21 cellular contexts compared by ENCODE assay signal in genomic region chr2:112714836-112715631, GRCh38. TPM values are rescaled to one million over a fixed set of nuclear protein-coding genes. Genes with fewer than 3 reads are reported as not detected.
DNase-seq lines count a peak whose midpoint lies in the region; ATAC-seq, FAIRE-seq and TF ChIP-seq lines count a peak whose summit lies in the region.
"Had no signal": no experiment of that assay in that cellular context is flagged by ENCODE, and none has a peak within 500 bp of the region (broad histone marks: within the 10 kb centered on the region; RNA-seq: fewer than 3 reads in every experiment).

No MANE protein-coding gene starts in this region.

- no TSS peak for BruUV-seq in K562 (replicated peaks; lab: Mats Ljungman, UMichigan)

- H3K4me1 ChIP-seq in K562 (replicated peaks in 1 of 2; ENCODE audit: control insufficient read depth in 2 of 2, insufficient read depth in 2 of 2, low read length in 2 of 2) = peaks cover 22 to 25% of the 10 kb centered on the region in 2 experiments
- H3K4me1 ChIP-seq: ascending aorta had no signal

- H3K9ac ChIP-seq in K562 (ENCODE audit: insufficient read depth in 1 of 2, low read depth in 2 of 2, low read length in 2 of 2) = no peak overlapping the region; a peak in 1 of 4 replicates

- no peak for TF ChIP-seq RAD21 in K562 (CRISPR knock-in tag; conservative IDR thresholded peaks at IDR 0.05 in 1 of 2, IDR thresholded peaks at IDR 0.05 in 1 of 2)

- CTCF ChIA-PET in K562 (lab: Yijun Ruan, JAX; ENCODE audit: low intra/inter-chr PET ratio) = no interaction called here

- peaks cover 4 to 11% of the 10 kb centered on the region in 2 donors for H3K4me1 Mint-ChIP-seq in immature natural killer cell
- H3K4me1 Mint-ChIP-seq in activated naive CD8-positive, alpha-beta T cell treated with anti-CD3 and anti-CD28 coated beads for 36 hours = peaks cover 6% of the 10 kb centered on the region

- WGBS in K562 (ENCODE audit: insufficient coverage, low coverage, missing lambda C conversion rate) = 62% methylated on average over 7 of the region's 7 CpGs

- H3K4me3 ChIP-seq in K562 = no peak overlapping the region
- H3K4me3 ChIP-seq: ascending aorta, smooth muscle cell had no signal

- no peaks in the 10 kb centered on the region for H3K36me3 ChIP-seq in K562 (ENCODE audit: control insufficient read depth, insufficient read depth, low read length)
- H3K36me3 ChIP-seq: ascending aorta, WERI-Rb-1 had no signal

- H3K27me3 ChIP-seq in K562 (ENCODE audit: control insufficient read depth in 2 of 2, insufficient read depth in 2 of 2, low read length in 2 of 2) = no peaks in the 10 kb centered on the region
- H3K27me3 ChIP-seq: ascending aorta had no signal

- in situ Hi-C loops in K562 (cut with MboI) = no loop called here

- H3K36me3 Mint-ChIP-seq in immature natural killer cell = no peaks in the 10 kb centered on the region
- no peaks in the 10 kb centered on the region for H3K36me3 Mint-ChIP-seq in activated naive CD8-positive, alpha-beta T cell treated with anti-CD3 and anti-CD28 coated beads for 36 hours

- TF ChIP-seq POLR2A in K562 (conservative IDR thresholded peaks at IDR 0.05) = no peak

- peaks cover 0 to 2% (median 0%) of the 10 kb centered on the region in 6 donors for H3K9me3 Mint-ChIP-seq in immature natural killer cell
- no peaks in the 10 kb centered on the region for H3K9me3 Mint-ChIP-seq in activated naive CD8-positive, alpha-beta T cell treated with anti-CD3 and anti-CD28 coated beads for 36 hours

- POLR2A ChIA-PET in K562 (lab: Yijun Ruan, JAX) = no interaction called here

- H3K4me2 ChIP-seq in K562 (ENCODE audit: insufficient read depth, low read length) = no peak overlapping the region
- H3K4me2 ChIP-seq: smooth muscle cell had no signal

- intact Hi-C loops in K562 (cut with micrococcal nuclease) = no loop called here
- intact Hi-C loops in posterior vena cava (cut with DNase I) = no loop called here

- ATAC-seq in K562 = no peak

- no peak for TF ChIP-seq CTCF in K562 (IDR thresholded peaks at IDR 0.05 in 2 of 3, conservative IDR thresholded peaks at IDR 0.05 in 1 of 3; ENCODE audit: insufficient read depth in 2 of 3, low read depth in 1 of 3, low read length in 3 of 3)

- FAIRE-seq in K562 (lab: Jason Lieb, UNC) = no peak

- H3K4me3 Mint-ChIP-seq in immature natural killer cell = no peak overlapping the region
- H3K4me3 Mint-ChIP-seq in activated naive CD8-positive, alpha-beta T cell treated with anti-CD3 and anti-CD28 coated beads for 36 hours = no peak overlapping the region

- no peaks in the 10 kb centered on the region for H3K9me1 ChIP-seq in K562 (ENCODE audit: control insufficient read depth, insufficient read depth, low read length)

- H4K20me1 ChIP-seq in K562 (replicated peaks; ENCODE audit: control insufficient read depth, insufficient read depth, low read length) = no peaks in the 10 kb centered on the region

- peaks cover 0 to 6% (median 0%) of the 10 kb centered on the region in 3 donors for H3K27me3 Mint-ChIP-seq in immature natural killer cell (ENCODE audit: low read depth in 3 of 3)
- no peaks in the 10 kb centered on the region for H3K27me3 Mint-ChIP-seq in activated naive CD8-positive, alpha-beta T cell treated with anti-CD3 and anti-CD28 coated beads for 36 hours

- no peak for TF ChIP-seq EP300 in K562 (IDR thresholded peaks at IDR 0.05; ENCODE audit: low read length)

- H3K27ac ChIP-seq in K562 (ENCODE audit: extremely low read depth, low read depth, low read length) = no peak overlapping the region
- H3K27ac ChIP-seq: ascending aorta, WERI-Rb-1 had no signal

- no peaks in the 10 kb centered on the region for H3K79me2 ChIP-seq in K562 (ENCODE audit: control insufficient read depth, insufficient read depth, low read length)

- H3K27ac Mint-ChIP-seq in immature natural killer cell = no peak overlapping the region
- H3K27ac Mint-ChIP-seq in activated naive CD8-positive, alpha-beta T cell treated with anti-CD3 and anti-CD28 coated beads for 36 hours = no peak overlapping the region

- DNase-seq in Daoy (ENCODE audit: low read depth) = peak; percentile 77
- peak; percentile 43 for DNase-seq in LoVo (ENCODE audit: low spot score)
- DNase-seq in K562 (ENCODE audit: extremely low read depth in 1 of 4, low spot score in 3 of 4) = no peak
- DNase-seq in kidney glomerular epithelial cell (lab: John Stamatoyannopoulos, UW) = peak; percentile 8
- DNase-seq in immature natural killer cell = no peak
- no peak for DNase-seq in posterior vena cava (ENCODE audit: low spot score)
- no peak for DNase-seq in activated naive CD4-positive, alpha-beta T cell treated with anti-CD3 and anti-CD28 coated beads, Interleukin-2, amount 50 U/mL, for 16 hours
- DNase-seq in activated naive CD8-positive, alpha-beta T cell treated with anti-CD3 and anti-CD28 coated beads for 36 hours = no peak
- DNase-seq: activated effector memory CD4-positive, alpha-beta T cell treated with Interleukin-2 at 50 U/mL for 16 hours; H7; Kasumi-1; NCI-H1694; occipital lobe; stimulated activated naive CD4-positive, alpha-beta T cell treated with Interleukin-2 at 50 U/mL for 16 hours; WERI-Rb-1 had no signal

- no peak overlapping the region for H2AFZ ChIP-seq in K562 (ENCODE audit: low read depth, low read length)

- H3K9me3 ChIP-seq in K562 (replicated peaks; ENCODE audit: control insufficient read depth, insufficient read depth, low read depth, low read length) = peaks cover 1% of the 10 kb centered on the region; the same call in 1 of the 2 replicates
- H3K9me3 ChIP-seq: ascending aorta had no signal

TF ChIP-seq in K562, 482 proteins besides CTCF, POLR2A, EP300 and RAD21 (continues in another document):
- peak; percentile 76 for TF ChIP-seq ZNF121 (CRISPR knock-in tag; conservative IDR thresholded peaks at IDR 0.05)
- TF ChIP-seq CREB3L1 (IDR thresholded peaks at IDR 0.05; ENCODE audit: borderline replicate concordance, low read depth) = no peak
- 0 out of 3 replicates have a peak, but pooled peaks of 1 of the 2 experiments have one; percentile 18 for TF ChIP-seq CBX3 (IDR thresholded peaks at IDR 0.05; ENCODE audit: borderline replicate concordance in 1 of 2, low read length in 2 of 2)

RNA-seq across cellular contexts. Expression of gene NT5DC4, which starts 5.8 kb away (rescaled TPM):
- total RNA-seq in Daoy (2014; rRNA removed; shearing (Covaris generic)) = not detected in 2 replicates
- 26.6 and 60.2 TPM in 2 replicates for total RNA-seq in K562 (2011; cell fraction: chromatin; rRNA removed; ENCODE audit: low replicate concordance)
- 32.0 and 34.7 TPM in 2 replicates for total RNA-seq in K562 (2011; cell fraction: nucleolus; rRNA removed)
- total RNA-seq in K562 (2011; cell fraction: nucleoplasm; rRNA removed) = 22.7 and 29.8 TPM in 2 replicates
- total RNA-seq in K562 (2014; rRNA removed) (0.94 and 1.0 TPM in 2 replicates), K562 (2014; rRNA removed; fragmentation: Illumina TruSeq; extraction: Trizol) (0.44 and 2.3 TPM in 2 replicates), K562 (2015; rRNA removed; fragmentation: Illumina TruSeq; extraction: Trizol) (0.45 and 0.65 TPM in 2 replicates), K562 (2021) (4.7 and 6.8 TPM in 2 replicates), posterior vena cava (not detected)
- polyA plus RNA-seq in K562 (2011; rRNA removed) (3.4 and 6.9 TPM in 2 replicates), K562 (2014; fragmentation: Illumina TruSeq; extraction: Trizol) (0.56 and 1.8 TPM in 2 replicates), K562 (2014; fragmentation: Nextera tagmentation; extraction: Ambion mirVana) (1 to 10 TPM; 2.5 to 2.8 TPM), K562 (2014; rRNA removed) (1.6 and 5.0 TPM in 2 replicates), immature natural killer cell (under 1 TPM in 1 of 3 donors, not detected in 2; 0.24 TPM)
- polyA plus RNA-seq in K562 (2011; cell fraction: cytosol; rRNA removed) = 0.65 and 1.6 TPM in 2 replicates
- 39.8 and 97.5 TPM in 2 replicates for polyA plus RNA-seq in K562 (2011; cell fraction: nucleus; rRNA removed)
- 1.3 and 9.4 TPM in 2 replicates for polyA plus RNA-seq in K562 (2012)
- polyA minus RNA-seq in K562 (2011; rRNA and poly(A)+ RNA removed) = 0.36 and 2.7 TPM in 2 replicates
- 8.7 TPM in 1 of 2 replicates, not detected in the other for polyA minus RNA-seq in K562 (2011; cell fraction: cytosol; rRNA and poly(A)+ RNA removed)
- 6.9 and 15.8 TPM in 2 replicates for polyA minus RNA-seq in K562 (2011; cell fraction: nucleus; rRNA and poly(A)+ RNA removed)
- total RNA-seq in activated naive CD8-positive, alpha-beta T cell treated with anti-CD3 and anti-CD28 coated beads for 36 hours = not detected
- total RNA-seq: ascending aorta, dermis microvascular lymphatic vessel endothelial cell, frontal cortex, H7, NCI-H460, occipital lobe, smooth muscle cell, ureter had no signal
- polyA plus RNA-seq: smooth muscle cell had no signal

RNA-seq across cellular contexts. Expression of gene CKAP2L, which starts 49.4 kb away (rescaled TPM):
- total RNA-seq in Daoy (2014; rRNA removed; shearing (Covaris generic)) = 25.5 and 31.7 TPM in 2 replicates
- 12.0 and 31.2 TPM in 2 replicates for total RNA-seq in K562 (2011; cell fraction: chromatin; rRNA removed; ENCODE audit: low replicate concordance)
- 9.5 and 10.3 TPM in 2 replicates for total RNA-seq in K562 (2011; cell fraction: nucleolus; rRNA removed)
- total RNA-seq in K562 (2011; cell fraction: nucleoplasm; rRNA removed) = 20.5 and 28.5 TPM in 2 replicates
- 10.4 and 12.3 TPM in 2 replicates for total RNA-seq in K562 (2014; rRNA removed)
- 14.2 and 16.9 TPM in 2 replicates for total RNA-seq in K562 (2014; rRNA removed; fragmentation: Illumina TruSeq; extraction: Trizol)
- total RNA-seq in K562 (2015; rRNA removed; fragmentation: Illumina TruSeq; extraction: Trizol) = 11.5 and 12.1 TPM in 2 replicates
- total RNA-seq in K562 (2021) = 17.6 and 18.6 TPM in 2 replicates
- polyA plus RNA-seq in K562 (2011; rRNA removed) = 15.8 and 18.5 TPM in 2 replicates
- polyA plus RNA-seq in K562 (2011; cell fraction: cytosol; rRNA removed) = 2.9 and 6.0 TPM in 2 replicates
- polyA plus RNA-seq in K562 (2011; cell fraction: nucleus; rRNA removed) = 7.2 and 9.8 TPM in 2 replicates
- polyA plus RNA-seq in K562 (2012) = 12.2 and 19.9 TPM in 2 replicates
- 20.3 and 21.9 TPM in 2 replicates for polyA plus RNA-seq in K562 (2014; fragmentation: Illumina TruSeq; extraction: Trizol)
- polyA plus RNA-seq in K562 (2014; fragmentation: Nextera tagmentation; extraction: Ambion mirVana) = 10 to 100 TPM; 14.1 to 14.9 TPM
- polyA plus RNA-seq in K562 (2014; rRNA removed) = 10.9 and 13.2 TPM in 2 replicates
- 21.9 and 31.4 TPM in 2 replicates for polyA minus RNA-seq in K562 (2011; rRNA and poly(A)+ RNA removed)
- polyA minus RNA-seq in K562 (2011; cell fraction: cytosol; rRNA and poly(A)+ RNA removed) = 4.9 and 6.4 TPM in 2 replicates
- polyA minus RNA-seq in K562 (2011; cell fraction: nucleus; rRNA and poly(A)+ RNA removed) = 12.3 and 21.2 TPM in 2 replicates
- polyA plus RNA-seq in immature natural killer cell = under 1 TPM in 2 of 3 donors, not detected in 1; 0.08 to 0.91 TPM
- total RNA-seq in posterior vena cava = under 1 TPM; 0.24 to 0.65 TPM
- 10 to 100 TPM; 24.3 to 25.8 TPM for total RNA-seq in activated naive CD8-positive, alpha-beta T cell treated with anti-CD3 and anti-CD28 coated beads for 36 hours
- total RNA-seq: ascending aorta had no signal

Comparison
In these comparisons a context has a peak if more than half of its experiments do, and no peak if none do; other contexts are left out.
1. DNase-seq: peak in Daoy (single experiment), LoVo (single experiment) and kidney glomerular epithelial cell (single experiment); none in K562 (0 of 4), immature natural killer cell (0 of 3), posterior vena cava (single experiment), activated naive CD4-positive, alpha-beta T cell treated with anti-CD3 and anti-CD28 coated beads, Interleukin-2, amount 50 U/mL, for 16 hours (single experiment) and activated naive CD8-positive, alpha-beta T cell treated with anti-CD3 and anti-CD28 coated beads for 36 hours (single experiment).
2. RNA of gene CKAP2L, which starts 49.4 kb away (total RNA-seq): 25.5 to 31.7 TPM in Daoy, 24.3 to 25.8 TPM in activated naive CD8-positive, alpha-beta T cell treated with anti-CD3 and anti-CD28 coated beads for 36 hours and 9.5 to 31.2 TPM in K562; 0.24 to 0.65 TPM in posterior vena cava; every median in the first group is over 4 times any median in the second.